In the genomic region with DNA sequence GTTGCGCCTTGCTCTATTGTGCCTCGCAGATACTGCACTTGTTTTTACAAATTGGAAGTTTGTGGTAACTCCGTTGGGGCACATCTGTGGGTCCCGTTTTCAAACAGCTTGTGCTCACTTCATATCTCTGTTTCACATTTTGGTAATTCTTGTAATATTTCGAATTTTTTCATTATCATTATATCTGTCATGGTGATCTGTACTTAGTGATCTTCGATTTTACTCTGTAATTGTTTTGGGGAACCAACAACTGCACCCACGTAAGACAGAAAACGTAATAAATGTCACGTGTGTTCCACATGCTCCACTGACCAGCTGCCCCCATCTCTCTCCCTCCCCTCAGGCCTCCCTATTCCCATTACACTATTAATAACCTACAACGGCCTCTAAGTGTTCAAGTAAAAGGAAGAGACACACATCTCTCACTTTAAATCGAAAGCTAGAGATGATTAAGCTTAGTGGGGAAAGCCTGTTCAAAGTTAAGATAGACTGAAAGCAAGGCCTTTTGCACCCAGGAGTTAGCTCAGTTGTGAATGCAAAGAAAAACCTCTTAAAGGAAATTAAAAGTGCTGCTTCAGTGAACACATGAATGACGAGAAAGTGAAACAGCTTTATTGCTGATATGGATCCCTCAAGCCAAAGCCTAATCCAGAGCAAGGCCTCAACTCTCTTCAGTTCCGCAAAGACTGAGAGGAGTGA, we compare ENCODE assay signal across 9 cellular contexts. TPM values are rescaled to one million over a fixed set of nuclear protein-coding genes. Genes with fewer than 3 reads are reported as not detected.
A peak's percentile ranks its signal among the peaks of the same experiment; 100 is the strongest.
DNase-seq lines count a peak whose midpoint lies in the region; ATAC-seq and TF ChIP-seq lines count a peak whose summit lies in the region.
"Had no signal": no experiment of that assay in that cellular context is flagged by ENCODE, and none has a peak within 500 bp of the region (broad histone marks: within the 10 kb centered on the region; RNA-seq: fewer than 3 reads in every experiment).

No MANE protein-coding gene starts in this region.

- H3K4me3 Mint-ChIP-seq in activated CD4-positive, alpha-beta T cell treated with anti-CD3 and anti-CD28 coated beads, Interleukin-2, amount 10 ng/mL, durations not matched to agents 7 days and 5 days: peak overlapping the region; percentile 62
- peak overlapping the region; percentile 77 for H3K4me3 Mint-ChIP-seq in endothelial cell (ENCODE audit: unreplicated experiment)

- H3K4me1 Mint-ChIP-seq in activated CD4-positive, alpha-beta T cell treated with anti-CD3 and anti-CD28 coated beads, Interleukin-2, amount 10 ng/mL, durations not matched to agents 7 days and 5 days: peaks cover 26% of the 10 kb centered on the region
- H3K4me1 Mint-ChIP-seq in endothelial cell (ENCODE audit: unreplicated experiment): peaks cover 14% of the 10 kb centered on the region

- H3K27ac Mint-ChIP-seq in activated CD4-positive, alpha-beta T cell treated with anti-CD3 and anti-CD28 coated beads, Interleukin-2, amount 10 ng/mL, durations not matched to agents 7 days and 5 days: peak overlapping the region; percentile 90
- H3K27ac Mint-ChIP-seq in endothelial cell (ENCODE audit: unreplicated experiment): peak overlapping the region; percentile 30

- no peaks in the 10 kb centered on the region for H3F3A ChIP-seq in MM.1S (ENCODE audit: insufficient read depth, low read length)

- H3K9me3 ChIP-seq in MM.1S (replicated peaks; ENCODE audit: insufficient read depth, low read length) (no peaks in the 10 kb centered on the region), stomach (peaks cover 0 to 8% (median 3%) of the 10 kb centered on the region in 4 donors), gastrocnemius medialis (no peaks in the 10 kb centered on the region)

- peaks cover 38% of the 10 kb centered on the region for H3K27me3 Mint-ChIP-seq in activated CD4-positive, alpha-beta T cell treated with anti-CD3 and anti-CD28 coated beads, Interleukin-2, amount 10 ng/mL, durations not matched to agents 7 days and 5 days
- H3K27me3 Mint-ChIP-seq in endothelial cell (ENCODE audit: unreplicated experiment): peaks cover 6% of the 10 kb centered on the region

- CTCF ChIA-PET in activated CD4-positive, alpha-beta T cell treated with anti-CD3 and anti-CD28 coated beads, Interleukin-2, amount 10 ng/mL, durations not matched to agents 7 days and 5 days (lab: Charles Lee): interaction anchor here (0.7 to 1.3 kb wide), 5 partner anchors 9 to 403 kb away, joined by 3 read pairs; no protein-coding TSS in a partner anchor

- TF ChIP-seq CTCF in MM.1S (IDR thresholded peaks at IDR 0.05; ENCODE audit: low read length): no peak
- no peak for TF ChIP-seq CTCF in endothelial cell (IDR thresholded peaks at IDR 0.05; ENCODE audit: unreplicated experiment)
- no peak for TF ChIP-seq CTCF in stomach (IDR thresholded peaks at IDR 0.05)
- peak in 2 of 5 experiments; percentile 2 to 23 for TF ChIP-seq CTCF in gastrocnemius medialis (IDR thresholded peaks at IDR 0.05 in 4 of 5, conservative IDR thresholded peaks at IDR 0.05 in 1 of 5)

- 51 to 55% (median 51%) methylated on average over 13 of the region's 13 CpGs for WGBS in stomach, 5 donors

- ATAC-seq in gastrocnemius medialis: no peak

- no peaks in the 10 kb centered on the region for H4K20me1 ChIP-seq in MM.1S (ENCODE audit: insufficient read depth, low read length)

- H3K36me3 ChIP-seq in MM.1S (replicated peaks; ENCODE audit: insufficient read depth, low read length) (no peaks in the 10 kb centered on the region), stomach (no peaks in the 10 kb centered on the region), gastrocnemius medialis (no peaks in the 10 kb centered on the region)

- POLR2A ChIA-PET in activated CD4-positive, alpha-beta T cell treated with anti-CD3 and anti-CD28 coated beads, Interleukin-2, amount 10 ng/mL, durations not matched to agents 7 days and 5 days (lab: Charles Lee): no interaction called here

- H3K4me3 ChIP-seq in MM.1S (ENCODE audit: low read length) (no peak overlapping the region), stomach (peak overlapping the region; percentile 38 to 56 (median 47)), gastrocnemius medialis (peak overlapping the region in 2 of 4 donors; percentile 50 to 52)

- H3K79me2 ChIP-seq in MM.1S (ENCODE audit: low read length): no peaks in the 10 kb centered on the region

- TF ChIP-seq POLR2A in stomach (IDR thresholded peaks at IDR 0.05): no peak
- no peak for TF ChIP-seq POLR2A in gastrocnemius medialis (IDR thresholded peaks at IDR 0.05)

- intact Hi-C loops in stomach (cut with DNase I; ENCODE audit: low total_unique reads) (no loop called here), gastrocnemius medialis (cut with DNase I; ENCODE audit: low total_unique reads) (no loop called here)

- peak overlapping the region; percentile 59; the same call in 1 of the 2 replicates for H3K4me2 ChIP-seq in MM.1S (ENCODE audit: low read depth, low read length)

- no peak overlapping the region; the same call in 1 of the 2 replicates for H2AFZ ChIP-seq in MM.1S (ENCODE audit: low read length)

- no peaks in the 10 kb centered on the region for H3K36me3 Mint-ChIP-seq in activated CD4-positive, alpha-beta T cell treated with anti-CD3 and anti-CD28 coated beads, Interleukin-2, amount 10 ng/mL, durations not matched to agents 7 days and 5 days (ENCODE audit: low read depth)
- peaks cover 6% of the 10 kb centered on the region for H3K36me3 Mint-ChIP-seq in endothelial cell (ENCODE audit: low read depth, unreplicated experiment)

- in situ Hi-C loops in gastrocnemius medialis (cut with MboI; ENCODE audit: low sequenced_read_pairs in 4 of 4): no loop called here

- no peaks in the 10 kb centered on the region for H3K9me3 Mint-ChIP-seq in activated CD4-positive, alpha-beta T cell treated with anti-CD3 and anti-CD28 coated beads, Interleukin-2, amount 10 ng/mL, durations not matched to agents 7 days and 5 days
- no peaks in the 10 kb centered on the region for H3K9me3 Mint-ChIP-seq in endothelial cell (ENCODE audit: unreplicated experiment)

- H3K4me1 ChIP-seq in MM.1S (ENCODE audit: low read length): no peaks in the 10 kb centered on the region
- peaks cover 8 to 20% (median 16%) of the 10 kb centered on the region in 4 donors for H3K4me1 ChIP-seq in stomach
- H3K4me1 ChIP-seq in gastrocnemius medialis: peaks cover 0 to 8% of the 10 kb centered on the region in 2 donors

- H3K9ac ChIP-seq in MM.1S (ENCODE audit: low read length): no peak overlapping the region

- H3K27me3 ChIP-seq in MM.1S (replicated peaks; ENCODE audit: insufficient read depth, low read length) (no peaks in the 10 kb centered on the region), stomach (peaks cover 0 to 48% (median 18%) of the 10 kb centered on the region in 3 donors), gastrocnemius medialis (peaks cover 23 to 51% (median 25%) of the 10 kb centered on the region in 3 donors)

- no peaks in the 10 kb centered on the region for H3K9me2 ChIP-seq in MM.1S (replicated peaks; ENCODE audit: insufficient read depth, low read length)

- DNase-seq in activated CD4-positive, alpha-beta T cell treated with anti-CD3 and anti-CD28 coated beads, Interleukin-2, amount 10 ng/mL, durations not matched to agents 7 days and 5 days: no peak
- DNase-seq in activated CD4-positive, alpha-beta T cell treated with anti-CD3 and anti-CD28 coated beads, Interleukin-2, amount 50 U/mL, for 1 hour: no peak
- DNase-seq in MM.1S: no peak
- no peak for DNase-seq in endothelial cell (ENCODE audit: low spot score)
- DNase-seq in stomach: no peak
- DNase-seq in NCI-H1436 (lab: John Stamatoyannopoulos, UW): no peak
- no peak for DNase-seq in NCI-H748 treated with DMSO at 0.1 percent for 48 hours (lab: John Stamatoyannopoulos, UW)
- no peak for DNase-seq in gastrocnemius medialis

- H3K27ac ChIP-seq in MM.1S (ENCODE audit: low read length) (no peak overlapping the region), stomach (no peak overlapping the region), gastrocnemius medialis (no peak overlapping the region)

- no peak for TF ChIP-seq EP300 in stomach (IDR thresholded peaks at IDR 0.05)

RNA-seq across cellular contexts. Expression of a gene that starts 26.9 kb away (rescaled TPM):
- not detected for total RNA-seq in activated CD4-positive, alpha-beta T cell treated with anti-CD3 and anti-CD28 coated beads, Interleukin-2, amount 10 ng/mL, durations not matched to agents 7 days and 5 days
- total RNA-seq in endothelial cell (ENCODE audit: unreplicated experiment): not detected
- not detected for total RNA-seq in stomach
- not detected for polyA plus RNA-seq in stomach
- not detected for total RNA-seq in gastrocnemius medialis
- total RNA-seq: SK-MEL-5 had no signal
